ENCODE assay signal across 1 cellular context in the genomic region with DNA sequence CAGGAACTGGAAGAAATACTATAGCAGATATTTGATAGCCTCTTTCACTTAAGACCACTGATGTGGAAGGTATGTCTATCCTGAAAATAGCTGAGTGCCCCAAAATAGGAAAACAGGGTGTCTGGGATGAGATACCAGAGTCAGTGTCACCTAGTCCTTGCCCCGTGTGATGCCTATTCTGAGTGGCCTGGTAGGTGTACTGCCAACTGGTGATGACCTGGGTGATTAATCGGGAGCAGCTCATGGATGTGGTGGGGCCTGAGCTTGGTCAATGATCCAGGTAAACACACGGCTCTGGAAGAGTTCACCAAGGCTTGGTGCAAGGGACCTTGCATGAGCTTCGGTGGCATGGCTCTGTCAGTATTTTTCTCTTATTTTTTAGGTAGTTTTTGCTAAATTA.
TF ChIP-seq lines count a peak whose summit lies in the region.

No MANE protein-coding gene starts in this region.

TF ChIP-seq in SK-N-SH, 30 proteins besides CTCF, POLR2A, EP300 and RAD21:
- TF ChIP-seq REST (IDR thresholded peaks at IDR 0.05; ENCODE audit: low read depth, low read length) (no peak), GATA2 (CRISPR knock-in tag; IDR thresholded peaks at IDR 0.05) (no peak)
TF ChIP-seq in SK-N-SH: peak in this region for 0.
